In genomic region chr5:136108131-136108739, GRCh38 we compare ENCODE assay signal across 14 cellular contexts.
DNase-seq lines count a peak whose midpoint lies in the region; ATAC-seq and FAIRE-seq lines count a peak whose summit lies in the region.
"Had no signal": no experiment of that assay in that cellular context is flagged by ENCODE, and none has a peak within 500 bp of the region (broad histone marks: within the 10 kb centered on the region; RNA-seq: fewer than 3 reads in every experiment).

No MANE protein-coding gene starts in this region.

- peak; percentile 35 for FAIRE-seq in GM18507 (lab: Jason Lieb, UNC)

- DNase-seq in GM18507 (ENCODE audit: extremely low spot score, insufficient read length, low read depth) (no peak), epithelial cell of prostate (ENCODE audit: low read depth, low spot score) (peak; percentile 22), LoVo (ENCODE audit: low spot score) (no peak), SHP77 (lab: John Stamatoyannopoulos, UW) (no peak), NCI-H748 (lab: John Stamatoyannopoulos, UW; ENCODE audit: unreplicated experiment) (no peak), NCI-H1930 (lab: John Stamatoyannopoulos, UW) (no peak)
- DNase-seq: activated CD8-positive, alpha-beta memory T cell treated with anti-CD3 and anti-CD28 coated beads for 24 hours; activated naive CD4-positive, alpha-beta T cell treated with anti-CD3 and anti-CD28 coated beads, Interleukin-2, amount 50 U/mL, for 16 hours; DMS79; HCEC 1CT; midbrain; T1000 had no signal

- peak overlapping the region; percentile 62 for H3K27ac ChIP-seq in epithelial cell of prostate

- ATAC-seq in GM21619 (IDR thresholded peaks at IDR 0.05; ENCODE audit: unreplicated experiment) (peak; percentile 60), HG03159 (IDR thresholded peaks at IDR 0.05; ENCODE audit: unreplicated experiment) (peak; percentile 48)
